In genomic region chr16:15055141-15056053, GRCh38 we compare ENCODE assay signal across 8 cellular contexts. TPM values are rescaled to one million over a fixed set of nuclear protein-coding genes. Genes with fewer than 3 reads are reported as not detected.
DNase-seq lines count a peak whose midpoint lies in the region; ATAC-seq and TF ChIP-seq lines count a peak whose summit lies in the region.

No MANE protein-coding gene starts in this region.

- H3K4me3 ChIP-seq in BLaER1, result peak overlapping the region; percentile 95
- H3K4me3 ChIP-seq in body of pancreas, result peak overlapping the region; percentile 61 to 63
- H3K4me3 ChIP-seq in left lung, result peak overlapping the region; percentile 76 to 96

- H3K9me3 ChIP-seq in BLaER1 (no peaks in the 10 kb centered on the region), body of pancreas (no peaks in the 10 kb centered on the region), left lung (no peaks in the 10 kb centered on the region)

- peak overlapping the region; percentile 89 for H3K4me2 ChIP-seq in BLaER1

- peaks cover 23% of the 10 kb centered on the region for H3K4me1 ChIP-seq in BLaER1
- peaks cover 28% of the 10 kb centered on the region for H3K4me1 ChIP-seq in body of pancreas
- H3K4me1 ChIP-seq in left lung, result peaks cover 3 to 39% of the 10 kb centered on the region in 2 donors

- H3K36me3 ChIP-seq in BLaER1 (peaks cover 24% of the 10 kb centered on the region), body of pancreas (replicated peaks in 1 of 2; ENCODE audit: insufficient read depth in 1 of 2, low read depth in 2 of 2) (no peaks in the 10 kb centered on the region), left lung (peaks cover 0 to 19% of the 10 kb centered on the region in 2 donors)

- peak overlapping the region; percentile 88 for H3K27ac ChIP-seq in BLaER1
- peak overlapping the region; percentile 20 to 76 (median 50) for H3K27ac ChIP-seq in body of pancreas
- peak overlapping the region; percentile 62 to 82 for H3K27ac ChIP-seq in left lung

- H3K27me3 ChIP-seq in BLaER1, result no peaks in the 10 kb centered on the region
- no peaks in the 10 kb centered on the region for H3K27me3 ChIP-seq in body of pancreas
- H3K27me3 ChIP-seq in left lung, result no peaks in the 10 kb centered on the region

- peak in 1 of 3 donors; percentile 10 for TF ChIP-seq POLR2A in body of pancreas (IDR thresholded peaks at IDR 0.05)

- peak; percentile 69 for DNase-seq in OCI-M1 (lab: John Stamatoyannopoulos, UW)
- DNase-seq in body of pancreas, result peak in 3 of 4 donors; percentile 45 to 58 (median 49)
- peak; percentile 65 to 88 for DNase-seq in left lung
- peak; percentile 32 to 49 for DNase-seq in stimulated activated CD8-positive, alpha-beta memory T cell treated with anti-CD3 and anti-CD28 coated beads, Interleukin-4, amount 100 ng/mL, for 4 hours (ENCODE audit: low read depth in 2 of 2, low spot score in 1 of 2)
- DNase-seq in SKM-1 treated with dmso at 0.1 percent for 144 hours (lab: John Stamatoyannopoulos, UW; ENCODE audit: unreplicated experiment), result no peak

- peak overlapping the region; percentile 96 for H3K9ac ChIP-seq in BLaER1

- H4K20me1 ChIP-seq in BLaER1, result peaks cover 13% of the 10 kb centered on the region; the same call in 1 of the 2 replicates

- peak in 1 of 7 experiments; percentile 4 for TF ChIP-seq CTCF in body of pancreas (IDR thresholded peaks at IDR 0.05)
- no peak for TF ChIP-seq CTCF in left lung (IDR thresholded peaks at IDR 0.05)

- intact Hi-C loops in body of pancreas (cut with DNase I) (no loop called here), left lung (cut with DNase I) (no loop called here)

- ATAC-seq in GM18867 (IDR thresholded peaks at IDR 0.05; ENCODE audit: unreplicated experiment) (peak; percentile 62), HG03039 (IDR thresholded peaks at IDR 0.05; ENCODE audit: unreplicated experiment) (peak; percentile 51), body of pancreas (peak; percentile 30), left lung (peak; percentile 32)

- WGBS in body of pancreas, 2 donors, result 5 to 6% methylated on average over 25 to 50 of the region's 81 CpGs

RNA-seq across cellular contexts. Expression of gene NTAN1, which starts 0.5 kb away (rescaled TPM):
- total RNA-seq in body of pancreas (10 to 100 TPM in 1 of 2 donors, 1 to 10 TPM in 1; 7.9 to 29.8 TPM), left lung (10 to 100 TPM; 33.6 to 38.1 TPM)

RNA-seq across cellular contexts. Expression of gene RRN3, which starts 38.7 kb away (rescaled TPM):
- total RNA-seq in body of pancreas (10 to 100 TPM; 12.2 to 12.5 TPM), left lung (10 to 100 TPM; 21.7 to 26.0 TPM)
